In the genomic region with DNA sequence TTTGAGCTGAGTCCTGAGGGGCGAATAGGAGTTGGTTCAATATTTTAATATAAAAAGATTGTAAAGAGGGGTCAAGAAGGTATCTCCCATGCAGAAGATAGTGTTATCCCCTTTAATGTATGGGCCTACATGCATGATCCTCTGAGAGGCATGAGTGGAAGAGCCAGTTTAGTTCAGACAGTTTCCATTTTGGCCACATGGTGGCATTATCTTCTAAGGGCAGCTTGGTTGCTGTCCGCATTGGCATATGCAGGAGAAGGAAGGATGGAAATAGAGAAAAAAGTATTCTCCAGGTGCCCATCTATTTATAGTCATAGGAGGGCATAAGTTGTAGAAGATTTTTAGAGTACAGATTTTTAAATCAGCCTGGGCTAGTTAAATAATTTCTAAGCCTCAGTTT, we compare ENCODE assay signal across 8 cellular contexts. TPM values are rescaled to one million over a fixed set of nuclear protein-coding genes. Genes with fewer than 3 reads are reported as not detected.
DNase-seq lines count a peak whose midpoint lies in the region; ATAC-seq, FAIRE-seq and TF ChIP-seq lines count a peak whose summit lies in the region.

No MANE protein-coding gene starts in this region.

- H3K4ac ChIP-seq in H1 (replicated peaks; ENCODE audit: insufficient read length, low read depth, low read length), result no peak overlapping the region

- H3K9me3 Mint-ChIP-seq in activated naive CD4-positive, alpha-beta T cell treated with anti-CD3 and anti-CD28 coated beads, Interleukin-2, amount 10 ng/mL, durations not matched to agents 7 days and 5 days, result peaks cover 21% of the 10 kb centered on the region

- H2BK15ac ChIP-seq in H1 (ENCODE audit: low read length), result no peak overlapping the region

- H3K27ac ChIP-seq in H1 (ENCODE audit: low read depth, low read length) (no peak overlapping the region), thoracic aorta (no peak overlapping the region)

- H2BK5ac ChIP-seq in H1 (ENCODE audit: low read depth, low read length), result no peak overlapping the region

- H3K27me3 ChIP-seq in H1 (replicated peaks in 1 of 4; ENCODE audit: control insufficient read depth in 3 of 4, extremely low read depth in 1 of 4, insufficient read depth in 3 of 4, low read length in 3 of 4) (peaks cover 0 to 12% (median 5%) of the 10 kb centered on the region in 4 experiments; a peak in 4 of 7 replicates), thoracic aorta (replicated peaks; ENCODE audit: insufficient read depth) (no peaks in the 10 kb centered on the region)

- H3K14ac ChIP-seq in H1 (ENCODE audit: insufficient read length), result no peak overlapping the region

- peak; percentile 46 for DNase-seq in activated naive CD4-positive, alpha-beta T cell treated with anti-CD3 and anti-CD28 coated beads, Interleukin-2, amount 10 ng/mL, durations not matched to agents 7 days and 5 days
- no peak for DNase-seq in activated naive CD4-positive, alpha-beta T cell treated with anti-CD3 and anti-CD28 coated beads, Interleukin-2, amount 50 U/mL, for 16 hours
- DNase-seq in NCI-H2029 treated with DMSO at 0.1 percent for 48 hours (lab: John Stamatoyannopoulos, UW) (peak; percentile 41), H1 (ENCODE audit: low read depth in 1 of 2, low spot score in 2 of 2) (no peak), thoracic aorta (ENCODE audit: low spot score) (no peak), epidermal melanocyte (ENCODE audit: insufficient read length, low spot score) (no peak), mesenteric fat pad (ENCODE audit: low spot score) (no peak)
- no peak for DNase-seq in stimulated activated CD4-positive, alpha-beta T cell treated with anti-CD3 and anti-CD28 coated beads, Interleukin-1b, Interleukin-23, amount 100 ng/mL, for 48 hours

- TF ChIP-seq EP300 in H1 (IDR thresholded peaks at IDR 0.05; ENCODE audit: borderline replicate concordance in 1 of 2, low read depth in 2 of 2, low read length in 2 of 2), result no peak

- peaks cover 0 to 27% of the 10 kb centered on the region in 2 experiments; a peak in 3 of 4 replicates for H3K79me2 ChIP-seq in H1 (ENCODE audit: control insufficient read depth in 1 of 2, insufficient read depth in 2 of 2, low read length in 2 of 2)

- peaks cover 0 to 3% of the 10 kb centered on the region in 2 experiments for H4K20me1 ChIP-seq in H1 (replicated peaks in 1 of 2; ENCODE audit: control insufficient read depth in 1 of 2, insufficient read depth in 2 of 2, low read length in 2 of 2)

- H2BK120ac ChIP-seq in H1 (replicated peaks; ENCODE audit: low read depth, low read length), result no peak overlapping the region

- CTCF ChIA-PET in activated naive CD4-positive, alpha-beta T cell treated with anti-CD3 and anti-CD28 coated beads, Interleukin-2, amount 10 ng/mL, durations not matched to agents 7 days and 5 days (lab: Charles Lee), result interaction anchor here (0.7 to 2.9 kb wide), 7 partner anchors 53 to 203 kb away, joined by 3 to 19 read pairs (median 3); no protein-coding TSS in a partner anchor
- CTCF ChIA-PET in H1 (lab: Charles Lee; ENCODE audit: partially characterized antibody), result interaction anchor here (0.5 to 10.0 kb wide), 27 partner anchors 8 to 1752 kb away, joined by 3 to 108 read pairs (median 4); no protein-coding TSS in a partner anchor

- peaks cover 6% of the 10 kb centered on the region for H3K4me1 Mint-ChIP-seq in activated naive CD4-positive, alpha-beta T cell treated with anti-CD3 and anti-CD28 coated beads, Interleukin-2, amount 10 ng/mL, durations not matched to agents 7 days and 5 days

- no peak overlapping the region for H2BK12ac ChIP-seq in H1 (ENCODE audit: low read depth, low read length)

- no peak overlapping the region for H3K27ac Mint-ChIP-seq in activated naive CD4-positive, alpha-beta T cell treated with anti-CD3 and anti-CD28 coated beads, Interleukin-2, amount 10 ng/mL, durations not matched to agents 7 days and 5 days

- H2AFZ ChIP-seq in H1 (ENCODE audit: low read length), result no peak overlapping the region

- no peaks in the 10 kb centered on the region for H3K36me3 ChIP-seq in H1 (ENCODE audit: control insufficient read depth in 2 of 4, insufficient read depth in 4 of 4, low read length in 3 of 4)
- H3K36me3 ChIP-seq in thoracic aorta, result peaks cover 8% of the 10 kb centered on the region

- no peak overlapping the region for H3K18ac ChIP-seq in H1 (ENCODE audit: extremely low read depth, low read length)

- H3K4me3 Mint-ChIP-seq in activated naive CD4-positive, alpha-beta T cell treated with anti-CD3 and anti-CD28 coated beads, Interleukin-2, amount 10 ng/mL, durations not matched to agents 7 days and 5 days, result no peak overlapping the region

- H3K27me3 Mint-ChIP-seq in activated naive CD4-positive, alpha-beta T cell treated with anti-CD3 and anti-CD28 coated beads, Interleukin-2, amount 10 ng/mL, durations not matched to agents 7 days and 5 days, result peaks cover 28% of the 10 kb centered on the region

- WGBS in H1 (ENCODE audit: extremely low coverage in 1 of 2, insufficient coverage in 1 of 2, insufficient read length in 1 of 2, insufficient replicate concordance in 2 of 2, low coverage in 1 of 2, low lambda C conversion rate in 2 of 2, missing lambda C conversion rate in 1 of 2), 2 experiments, result 45% methylated on average over 2 of the region's 2 CpGs; no CpG with 5 or more reads in 1 of the 2 experiments

- H2AK5ac ChIP-seq in H1 (ENCODE audit: low read depth, low read length), result no peak overlapping the region

- ATAC-seq in thoracic aorta (ENCODE audit: insufficient number of reproducible peaks, low FRiP score, low read depth), result no peak

- peak; percentile 85 for FAIRE-seq in H1 (lab: Jason Lieb, UNC)

- H3K23ac ChIP-seq in H1 (ENCODE audit: insufficient read length), result no peak overlapping the region

- no peak overlapping the region for H4K91ac ChIP-seq in H1 (replicated peaks; ENCODE audit: insufficient read length, low read length)

- no peak overlapping the region for H3K9ac ChIP-seq in H1 (replicated peaks in 1 of 4; ENCODE audit: extremely low read depth in 1 of 4, low read depth in 3 of 4, low read length in 3 of 4)

- peaks cover 2 to 8% (median 5%) of the 10 kb centered on the region in 4 experiments; a peak in 6 of 7 replicates for H3K4me1 ChIP-seq in H1 (replicated peaks in 1 of 4; ENCODE audit: control insufficient read depth in 3 of 4, insufficient read depth in 4 of 4, low read length in 3 of 4)
- H3K4me1 ChIP-seq in thoracic aorta (ENCODE audit: control insufficient read depth in 1 of 2, low read depth in 2 of 2), result peaks cover 29 to 71% of the 10 kb centered on the region in 2 donors

- no peak overlapping the region for H3K4me2 ChIP-seq in H1 (ENCODE audit: insufficient read depth in 1 of 2, low read depth in 2 of 2, low read length in 2 of 2)

- no peaks in the 10 kb centered on the region for H3K36me3 Mint-ChIP-seq in activated naive CD4-positive, alpha-beta T cell treated with anti-CD3 and anti-CD28 coated beads, Interleukin-2, amount 10 ng/mL, durations not matched to agents 7 days and 5 days

- H4K5ac ChIP-seq in H1 (ENCODE audit: insufficient read length, low read depth, low read length), result no peak overlapping the region

- POLR2A ChIA-PET in H1 (lab: Charles Lee; ENCODE audit: partially characterized antibody), result interaction anchor here (0.6 to 1.7 kb wide), 2 partner anchors 57 to 119 kb away, joined by 3 read pairs; no protein-coding TSS in a partner anchor

- peaks cover 5% of the 10 kb centered on the region for H3K23me2 ChIP-seq in H1 (ENCODE audit: low read depth, low read length)

- H3K4me3 ChIP-seq in H1 (ENCODE audit: extremely low read depth in 1 of 4, insufficient read depth in 2 of 4, low read depth in 3 of 4, low read length in 4 of 4), result no peak overlapping the region
- H3K4me3 ChIP-seq in thoracic aorta, result no peak overlapping the region

- H3K79me1 ChIP-seq in H1 (ENCODE audit: low read depth, low read length), result no peaks in the 10 kb centered on the region; the same call in none of the 2 replicates

- H3K9me3 ChIP-seq in H1 (ENCODE audit: insufficient read depth in 2 of 2, low read depth in 1 of 2, low read length in 1 of 2) (no peaks in the 10 kb centered on the region), thoracic aorta (no peaks in the 10 kb centered on the region)

- no peak for TF ChIP-seq POLR2A in H1 (IDR thresholded peaks at IDR 0.05; ENCODE audit: control extremely low read depth in 1 of 2, low read depth in 2 of 2, low read length in 2 of 2)

- TF ChIP-seq CTCF in H1 (IDR thresholded peaks at IDR 0.05; ENCODE audit: control extremely low read depth in 1 of 3, insufficient read depth in 1 of 3, low read depth in 1 of 3, low read length in 3 of 3) (peak; percentile 20 to 94 (median 82)), thoracic aorta (IDR thresholded peaks at IDR 0.05) (peak; percentile 18)

- TF ChIP-seq RAD21 in H1 (IDR thresholded peaks at IDR 0.05 in 1 of 2, conservative IDR thresholded peaks at IDR 0.05 in 1 of 2; ENCODE audit: low read depth in 2 of 2, low read length in 2 of 2), result peak; percentile 97 to 98

- H3K56ac ChIP-seq in H1 (replicated peaks; ENCODE audit: insufficient read length, low read depth, low read length), result no peak overlapping the region

- H2BK20ac ChIP-seq in H1 (ENCODE audit: low read length), result no peak overlapping the region

- no peak overlapping the region for H4K8ac ChIP-seq in H1 (ENCODE audit: extremely low read depth, insufficient read depth, low read length)

RNA-seq across cellular contexts. Expression of gene SAMD4A, which starts 5.4 kb away (rescaled TPM):
- total RNA-seq in H1 (2021; fragmentation: NEBNext Ultra II Directional; extraction: Animal tissue kit (Norgen Biotek cat#: 25700)), result 11.5 and 12.3 TPM in 2 replicates
- polyA plus RNA-seq in H1 (2011; rRNA removed), result 2.4 and 3.8 TPM in 2 replicates
- polyA plus RNA-seq in H1 (2011; cell fraction: cytosol; rRNA removed), result 2.7 TPM
- 12.7 TPM for polyA plus RNA-seq in H1 (2011; cell fraction: nucleus; rRNA removed)
- polyA plus RNA-seq in H1 (2012, experiment 1 of 2), result 4.4 to 6.2 TPM (median 5.8 TPM) in 4 replicates
- 1.9 TPM for polyA plus RNA-seq in H1 (2012, experiment 2 of 2)
- polyA plus RNA-seq in H1 (2013, experiment 1 of 2), result 5.1 TPM
- 4.4 TPM for polyA plus RNA-seq in H1 (2013, experiment 2 of 2)
- 12.6 and 21.3 TPM in 2 replicates for polyA minus RNA-seq in H1 (2011; rRNA and poly(A)+ RNA removed)
- polyA minus RNA-seq in H1 (2011; cell fraction: cytosol; rRNA and poly(A)+ RNA removed), result 10.9 TPM
- polyA minus RNA-seq in H1 (2011; cell fraction: nucleus; rRNA and poly(A)+ RNA removed), result 24.2 TPM
- total RNA-seq in thoracic aorta, result 100 to 1,000 TPM; 142 to 172 TPM
- 110 TPM for total RNA-seq in mesenteric fat pad

Comparison
In these comparisons a context has a peak if more than half of its experiments do, and no peak if none do; other contexts are left out.
1. DNase-seq: peak in activated naive CD4-positive, alpha-beta T cell treated with anti-CD3 and anti-CD28 coated beads, Interleukin-2, amount 10 ng/mL, durations not matched to agents 7 days and 5 days (single experiment) and NCI-H2029 treated with DMSO at 0.1 percent for 48 hours (single experiment); none in activated naive CD4-positive, alpha-beta T cell treated with anti-CD3 and anti-CD28 coated beads, Interleukin-2, amount 50 U/mL, for 16 hours (single experiment), H1 (0 of 2), thoracic aorta (single experiment), epidermal melanocyte (single experiment), stimulated activated CD4-positive, alpha-beta T cell treated with anti-CD3 and anti-CD28 coated beads, Interleukin-1b, Interleukin-23, amount 100 ng/mL, for 48 hours (single experiment) and mesenteric fat pad (single experiment).